ENCODE assay signal across 1 cellular context in genomic region chr7:105337529-105337928, GRCh38.
TF ChIP-seq lines count a peak whose summit lies in the region.

No MANE protein-coding gene starts in this region.

TF ChIP-seq in IMR-90, 13 proteins besides CTCF, POLR2A, EP300 and RAD21 (continued from another document):
- TF ChIP-seq SMC3 (IDR thresholded peaks at IDR 0.05; ENCODE audit: low read depth, low read length) (no peak), NFE2L2 (IDR thresholded peaks at IDR 0.05; ENCODE audit: low read depth, low read length) (no peak), MAFK (IDR thresholded peaks at IDR 0.05; ENCODE audit: low read depth, low read length) (no peak), FOS (IDR thresholded peaks at IDR 0.05; ENCODE audit: low read depth, low read length) (no peak), CHD1 (IDR thresholded peaks at IDR 0.05; ENCODE audit: low read depth, low read length) (no peak), BHLHE40 (IDR thresholded peaks at IDR 0.05; ENCODE audit: low read depth, low read length) (no peak), MAZ (IDR thresholded peaks at IDR 0.05; ENCODE audit: borderline replicate concordance, low read depth, low read length) (no peak), MXI1 (IDR thresholded peaks at IDR 0.05; ENCODE audit: borderline replicate concordance, low read depth, low read length) (no peak), CEBPB (IDR thresholded peaks at IDR 0.05; ENCODE audit: low read depth, low read length) (no peak)
- TF ChIP-seq, protein P1, sequence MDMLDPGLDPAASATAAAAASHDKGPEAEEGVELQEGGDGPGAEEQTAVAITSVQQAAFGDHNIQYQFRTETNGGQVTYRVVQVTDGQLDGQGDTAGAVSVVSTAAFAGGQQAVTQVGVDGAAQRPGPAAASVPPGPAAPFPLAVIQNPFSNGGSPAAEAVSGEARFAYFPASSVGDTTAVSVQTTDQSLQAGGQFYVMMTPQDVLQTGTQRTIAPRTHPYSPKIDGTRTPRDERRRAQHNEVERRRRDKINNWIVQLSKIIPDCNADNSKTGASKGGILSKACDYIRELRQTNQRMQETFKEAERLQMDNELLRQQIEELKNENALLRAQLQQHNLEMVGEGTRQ (IDR thresholded peaks at IDR 0.05; ENCODE audit: low read depth, low read length), result no peak
